Comparison of ENCODE assay signal across 24 cellular contexts in the genomic region with DNA sequence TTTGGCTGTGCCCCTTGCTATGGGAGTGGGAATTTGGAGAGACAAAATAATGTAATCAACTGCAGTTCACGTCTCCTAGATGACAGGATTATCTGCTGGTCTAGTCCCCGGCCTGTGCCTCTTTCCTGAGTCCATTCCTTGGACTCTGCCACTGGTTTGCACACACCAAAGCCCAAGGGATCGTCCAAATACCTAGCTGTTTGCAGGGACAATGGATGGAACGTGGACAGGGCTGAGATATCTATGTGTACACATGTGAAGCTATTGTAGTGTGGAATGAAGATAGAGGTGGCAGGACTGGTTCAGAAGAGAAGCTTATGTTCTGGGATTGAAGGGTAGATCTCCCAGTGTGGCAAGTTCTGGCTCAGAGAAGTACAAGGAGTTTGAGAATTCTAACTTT.
"Had no signal": no experiment of that assay in that cellular context is flagged by ENCODE, and none has a peak within 500 bp of the region (broad histone marks: within the 10 kb centered on the region; RNA-seq: fewer than 3 reads in every experiment).

No MANE protein-coding gene starts in this region.

- H3K27ac ChIP-seq: colonic mucosa, epithelial cell of prostate, esophagus squamous epithelium, gastrocnemius medialis, heart right ventricle, left lung, lower lobe of right lung had no signal

- H3K27me3 Mint-ChIP-seq: dendritic cell treated with granulocyte-macrophage colony-stimulating factor and Interleukin-4, amounts not matched to agents 40 ng/mL and 50 ng/mL, for 4 days; effector memory CD8-positive, alpha-beta T cell had no signal

- H3K9me3 ChIP-seq: colonic mucosa, esophagus squamous epithelium, gastrocnemius medialis, heart right ventricle, left lung, lower lobe of right lung, mucosa of descending colon had no signal

- H3K4me3 Mint-ChIP-seq: dendritic cell treated with granulocyte-macrophage colony-stimulating factor and Interleukin-4, amounts not matched to agents 40 ng/mL and 50 ng/mL, for 4 days; effector memory CD8-positive, alpha-beta T cell; endodermal cell; mesothelial cell of epicardium had no signal

- H3K27me3 ChIP-seq: colonic mucosa, esophagus squamous epithelium, gastrocnemius medialis, heart right ventricle, left lung had no signal

- H3K36me3 ChIP-seq: colonic mucosa, esophagus squamous epithelium, gastrocnemius medialis, heart right ventricle, left lung, lower lobe of right lung had no signal

- DNase-seq: colonic mucosa; cortex of kidney; effector CD8-positive, alpha-beta T cell; effector memory CD8-positive, alpha-beta T cell; endodermal cell; erythroblast; esophagus squamous epithelium; foreskin fibroblast; foreskin melanocyte; gastrocnemius medialis; glutamatergic neuron; head of caudate nucleus; heart right ventricle; hippocampal formation; left cardiac atrium; left lung; left ventricle myocardium superior; lower lobe of right lung; mesenchymal stem cell; mucosa of descending colon had no signal

- H3K36me3 Mint-ChIP-seq: mesothelial cell of epicardium had no signal

- H3K27ac Mint-ChIP-seq: dendritic cell treated with granulocyte-macrophage colony-stimulating factor and Interleukin-4, amounts not matched to agents 40 ng/mL and 50 ng/mL, for 4 days; effector memory CD8-positive, alpha-beta T cell; endodermal cell; mesothelial cell of epicardium had no signal

- H3K9me3 Mint-ChIP-seq: dendritic cell treated with granulocyte-macrophage colony-stimulating factor and Interleukin-4, amounts not matched to agents 40 ng/mL and 50 ng/mL, for 4 days; endodermal cell; mesothelial cell of epicardium had no signal

- H3K4me3 ChIP-seq: colonic mucosa, esophagus squamous epithelium, gastrocnemius medialis, heart right ventricle, left lung, lower lobe of right lung, mucosa of descending colon had no signal

- H3K4me1 ChIP-seq: colonic mucosa, esophagus squamous epithelium, heart right ventricle, left lung, lower lobe of right lung had no signal

- ATAC-seq: effector memory CD8-positive, alpha-beta T cell; esophagus mucosa; gastrocnemius medialis; heart right ventricle; left cardiac atrium; left lung; left ventricle myocardium superior; lower lobe of right lung; mucosa of descending colon had no signal
